ENCODE assay signal across 1 cellular context in genomic region chr1:47436304-47436978, GRCh38.
TF ChIP-seq lines count a peak whose summit lies in the region.

No MANE protein-coding gene starts in this region.

TF ChIP-seq in K562, 482 proteins besides CTCF, POLR2A, EP300 and RAD21 (continued from another document and continues in another):
- TF ChIP-seq PML (IDR thresholded peaks at IDR 0.05; ENCODE audit: low read length) = no peak
- peak; percentile 65; the same call in 1 of the 2 replicates for TF ChIP-seq STAG1 (CRISPR knock-in tag; IDR thresholded peaks at IDR 0.05; ENCODE audit: borderline replicate concordance)
- 0 out of 2 replicates have a peak, but pooled peaks have one; percentile 11 for TF ChIP-seq RNF2 (IDR thresholded peaks at IDR 0.05)
- no peak for TF ChIP-seq MXI1 (IDR thresholded peaks at IDR 0.05; ENCODE audit: low read depth, low read length)
- no peak for TF ChIP-seq SFPQ (IDR thresholded peaks at IDR 0.05; ENCODE audit: low read depth, low read length)
- no peak for TF ChIP-seq TAF15 (IDR thresholded peaks at IDR 0.05; ENCODE audit: low read depth, low read length)
- TF ChIP-seq GTF2F1 (IDR thresholded peaks at IDR 0.05; ENCODE audit: low read depth, low read length) = no peak
- peak; percentile 76; the same call in 1 of the 2 replicates for TF ChIP-seq MTA3 (IDR thresholded peaks at IDR 0.05; ENCODE audit: borderline replicate concordance)
- 0 out of 2 replicates have a peak, but pooled peaks have one; percentile 30 for TF ChIP-seq TEAD2 (tag; IDR thresholded peaks at IDR 0.05)
- TF ChIP-seq RBM34 (IDR thresholded peaks at IDR 0.05; ENCODE audit: borderline replicate concordance, insufficient read depth, low read length) = no peak
- TF ChIP-seq TCF7 (IDR thresholded peaks at IDR 0.05; ENCODE audit: borderline replicate concordance) = peak; percentile 28; the same call in 1 of the 2 replicates
- TF ChIP-seq ILF3 (IDR thresholded peaks at IDR 0.05; ENCODE audit: borderline replicate concordance) = no peak
- TF ChIP-seq MYNN (IDR thresholded peaks at IDR 0.05) = 0 out of 2 replicates have a peak, but pooled peaks have one; percentile 48
- no peak for TF ChIP-seq MYNN (CRISPR knock-in tag; IDR thresholded peaks at IDR 0.05)
- no peak for TF ChIP-seq HMG20B (CRISPR knock-in tag; IDR thresholded peaks at IDR 0.05)
- TF ChIP-seq GATAD2A (IDR thresholded peaks at IDR 0.05) = no peak; the same call in 1 of the 2 replicates
- TF ChIP-seq RUNX1 (IDR thresholded peaks at IDR 0.05; ENCODE audit: low read depth) = no peak
- peak; percentile 20 for TF ChIP-seq HMGN3 (IDR thresholded peaks at IDR 0.05; ENCODE audit: borderline replicate concordance, extremely low read depth, insufficient read length, low read depth, low read length)
- TF ChIP-seq TCF3 (CRISPR knock-in tag; IDR thresholded peaks at IDR 0.05) = no peak
- TF ChIP-seq CHD2 (IDR thresholded peaks at IDR 0.05; ENCODE audit: low read depth, low read length) = 0 out of 2 replicates have a peak, but pooled peaks have one; percentile 46
- TF ChIP-seq THRAP3 (IDR thresholded peaks at IDR 0.05; ENCODE audit: borderline replicate concordance) = no peak
- no peak for TF ChIP-seq FOXM1 (IDR thresholded peaks at IDR 0.05; ENCODE audit: low read depth)
- TF ChIP-seq FOXM1 (CRISPR knock-in tag; IDR thresholded peaks at IDR 0.05; ENCODE audit: low read depth) = 0 out of 2 replicates have a peak, but pooled peaks have one; percentile 33
- TF ChIP-seq ZBTB40 (IDR thresholded peaks at IDR 0.05) = 0 out of 2 replicates have a peak, but pooled peaks have one; percentile 48
- no peak for TF ChIP-seq ZBTB40 (CRISPR knock-in tag; IDR thresholded peaks at IDR 0.05)
- no peak for TF ChIP-seq PRDM10 (IDR thresholded peaks at IDR 0.05; ENCODE audit: partially characterized antibody)
- no peak for TF ChIP-seq BACH1 (tag; IDR thresholded peaks at IDR 0.05)
- TF ChIP-seq ZNF696 (CRISPR knock-in tag; conservative IDR thresholded peaks at IDR 0.05) = no peak
- peak; percentile 52 for TF ChIP-seq MYC (IDR thresholded peaks at IDR 0.05; ENCODE audit: low read depth, low read length)
- no peak for TF ChIP-seq MYC (CRISPR knock-in tag; IDR thresholded peaks at IDR 0.05; ENCODE audit: borderline replicate concordance, low read depth)
- TF ChIP-seq CTBP1 (IDR thresholded peaks at IDR 0.05; ENCODE audit: borderline replicate concordance) = peak; percentile 85
- TF ChIP-seq TFAM (CRISPR knock-in tag; conservative IDR thresholded peaks at IDR 0.05) = no peak
- TF ChIP-seq CLOCK (CRISPR knock-in tag; IDR thresholded peaks at IDR 0.05; ENCODE audit: borderline replicate concordance) = no peak
- peak; percentile 53; the same call in 1 of the 2 replicates for TF ChIP-seq OTX1 (CRISPR knock-in tag; IDR thresholded peaks at IDR 0.05)
- TF ChIP-seq RCOR1 (IDR thresholded peaks at IDR 0.05; ENCODE audit: borderline replicate concordance in 1 of 2, low read depth in 2 of 2, low read length in 2 of 2) = peak in 1 of 2 experiments; percentile 78; a peak in 2 of 4 replicates
- no peak for TF ChIP-seq E2F8 (IDR thresholded peaks at IDR 0.05; ENCODE audit: low read depth, partially characterized antibody)
- peak; percentile 64 for TF ChIP-seq JUND (IDR thresholded peaks at IDR 0.05; ENCODE audit: borderline replicate concordance, low read depth, low read length)
- no peak; the same call in 2 of the 3 replicates for TF ChIP-seq JUND (tag; IDR thresholded peaks at IDR 0.05; ENCODE audit: borderline replicate concordance, low read depth, low read length)
- no peak for TF ChIP-seq MLLT1 (IDR thresholded peaks at IDR 0.05)
- TF ChIP-seq NEUROD1 (IDR thresholded peaks at IDR 0.05; ENCODE audit: borderline replicate concordance, low read depth, low read length, partially characterized antibody) = peak; percentile 44
